Comparison of ENCODE assay signal across 8 cellular contexts in the genomic region with DNA sequence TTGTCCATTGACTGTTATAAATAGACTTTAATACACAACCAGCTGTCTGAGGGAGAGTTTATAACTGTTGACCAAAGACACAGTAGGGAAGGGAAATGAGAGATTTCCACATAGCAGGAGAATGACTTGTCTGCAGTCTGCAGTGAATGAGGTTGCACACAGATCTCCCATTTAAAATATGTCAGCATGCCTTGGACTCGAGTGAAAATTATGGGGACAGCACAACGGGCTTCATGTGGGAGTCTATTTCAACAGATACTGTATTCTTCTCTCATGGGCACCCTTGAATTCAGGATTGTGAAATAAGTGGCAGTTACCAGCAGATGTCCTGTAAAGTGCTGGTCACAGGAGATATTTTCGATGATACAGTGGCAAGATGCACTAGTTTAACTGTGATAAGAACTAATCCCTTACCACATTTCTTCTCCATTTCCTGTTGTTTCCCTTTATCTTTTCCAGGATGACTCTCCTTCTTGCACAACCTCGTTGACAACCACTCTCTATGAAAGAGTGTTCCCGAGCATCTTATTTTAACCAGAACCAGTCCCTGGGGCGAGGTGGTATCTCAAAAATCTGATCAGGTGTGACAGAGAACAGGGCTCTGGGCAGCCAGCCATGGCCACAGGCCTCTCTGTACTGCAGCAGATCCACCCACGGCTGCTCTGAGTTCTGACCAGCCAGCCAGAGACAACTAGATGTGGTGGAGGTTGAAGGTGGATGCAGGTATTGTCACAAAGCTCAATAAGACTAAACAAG. TPM values are rescaled to one million over a fixed set of nuclear protein-coding genes. Genes with fewer than 3 reads are reported as not detected.
DNase-seq lines count a peak whose midpoint lies in the region; ATAC-seq and TF ChIP-seq lines count a peak whose summit lies in the region.

No MANE protein-coding gene starts in this region.

- DNase-seq in AML-193 (lab: John Stamatoyannopoulos, UW) (peak; percentile 95 to 97), activated B cell treated with CpG ODN at 0.5 μM for 24 hours (peak; percentile 35), left lung (no peak), posterior vena cava (ENCODE audit: low spot score) (no peak), DMS114 treated with DMSO at 0.1 percent for 48 hours (lab: John Stamatoyannopoulos, UW; ENCODE audit: unreplicated experiment) (no peak)
- DNase-seq in activated T-cell treated with anti-CD3 and anti-CD28 coated beads, Interleukin-2, amount 50 U/mL, for 4 hours: no peak

- H3K4me1 Mint-ChIP-seq in IgD-negative memory B cell: peaks cover 51 to 60% (median 52%) of the 10 kb centered on the region in 3 donors
- H3K4me1 Mint-ChIP-seq in activated B cell treated with CpG ODN at 0.5 μM for 24 hours: peaks cover 78% of the 10 kb centered on the region
- peaks cover 16% of the 10 kb centered on the region for H3K4me1 Mint-ChIP-seq in activated T-cell treated with anti-CD3 and anti-CD28 coated beads, Interleukin-2, amount 50 U/mL, for 4 hours (ENCODE audit: low read depth)

- POLR2A ChIA-PET in activated B cell treated with CpG ODN at 0.5 μM for 24 hours (lab: Charles Lee): interaction anchor here (1.1 kb wide), 1 partner anchor 94 kb away, joined by 6 read pairs; no protein-coding TSS in a partner anchor

- H3K36me3 ChIP-seq in left lung: no peaks in the 10 kb centered on the region

- peak overlapping the region; percentile 23 to 44 (median 36) for H3K27ac Mint-ChIP-seq in IgD-negative memory B cell
- peak overlapping the region; percentile 78 for H3K27ac Mint-ChIP-seq in activated B cell treated with CpG ODN at 0.5 μM for 24 hours

- CTCF ChIA-PET in activated B cell treated with CpG ODN at 0.5 μM for 24 hours (lab: Charles Lee): no interaction called here

- H3K4me3 ChIP-seq in left lung: no peak overlapping the region

- no peaks in the 10 kb centered on the region for H3K27me3 Mint-ChIP-seq in IgD-negative memory B cell
- H3K27me3 Mint-ChIP-seq in activated B cell treated with CpG ODN at 0.5 μM for 24 hours: no peaks in the 10 kb centered on the region
- H3K27me3 Mint-ChIP-seq in activated T-cell treated with anti-CD3 and anti-CD28 coated beads, Interleukin-2, amount 50 U/mL, for 4 hours (ENCODE audit: low read depth): no peaks in the 10 kb centered on the region

- H3K4me1 ChIP-seq in left lung: peaks cover 0 to 25% of the 10 kb centered on the region in 2 donors

- H3K27me3 ChIP-seq in left lung: no peaks in the 10 kb centered on the region

- H3K9me3 Mint-ChIP-seq in IgD-negative memory B cell: no peaks in the 10 kb centered on the region
- H3K9me3 Mint-ChIP-seq in activated B cell treated with CpG ODN at 0.5 μM for 24 hours: no peaks in the 10 kb centered on the region
- no peaks in the 10 kb centered on the region for H3K9me3 Mint-ChIP-seq in activated T-cell treated with anti-CD3 and anti-CD28 coated beads, Interleukin-2, amount 50 U/mL, for 4 hours

- peak overlapping the region in 1 of 2 donors; percentile 26 for H3K27ac ChIP-seq in left lung

- peak overlapping the region; percentile 9 to 83 (median 50) for H3K4me3 Mint-ChIP-seq in IgD-negative memory B cell
- H3K4me3 Mint-ChIP-seq in activated B cell treated with CpG ODN at 0.5 μM for 24 hours: peak overlapping the region; percentile 38
- H3K4me3 Mint-ChIP-seq in activated T-cell treated with anti-CD3 and anti-CD28 coated beads, Interleukin-2, amount 50 U/mL, for 4 hours: no peak overlapping the region

- H3K9me3 ChIP-seq in left lung: no peaks in the 10 kb centered on the region

- TF ChIP-seq CTCF in activated B cell treated with CpG ODN at 0.5 μM for 24 hours (IDR thresholded peaks at IDR 0.05): no peak
- TF ChIP-seq CTCF in left lung (IDR thresholded peaks at IDR 0.05): no peak

- intact Hi-C loops in activated B cell treated with CpG ODN at 0.5 μM for 24 hours (cut with micrococcal nuclease) (loop anchor here (1.0 to 5.0 kb wide), 6 partner anchors 27 to 282 kb away; partner anchors contain the start of gene MAP3K1), left lung (cut with DNase I) (no loop called here), posterior vena cava (cut with DNase I) (no loop called here)

- ATAC-seq in activated B cell treated with CpG ODN at 0.5 μM for 24 hours (ENCODE audit: low read depth): peak; percentile 91
- peak; percentile 73 for ATAC-seq in left lung
- ATAC-seq in activated T-cell treated with anti-CD3 and anti-CD28 coated beads, Interleukin-2, amount 50 U/mL, for 4 hours: no peak
- ATAC-seq in HG03342 (IDR thresholded peaks at IDR 0.05; ENCODE audit: unreplicated experiment): no peak

- H3K36me3 Mint-ChIP-seq in IgD-negative memory B cell (no peaks in the 10 kb centered on the region), activated B cell treated with CpG ODN at 0.5 μM for 24 hours (ENCODE audit: low read depth) (no peaks in the 10 kb centered on the region)
- H3K36me3 Mint-ChIP-seq in activated T-cell treated with anti-CD3 and anti-CD28 coated beads, Interleukin-2, amount 50 U/mL, for 4 hours (ENCODE audit: insufficient read depth): no peaks in the 10 kb centered on the region

RNA-seq across cellular contexts. Expression of gene MAP3K1, which starts 51.5 kb away (rescaled TPM):
- polyA plus RNA-seq in IgD-negative memory B cell: 69.8 TPM
- total RNA-seq in activated B cell treated with CpG ODN at 0.5 μM for 24 hours (92.8 and 102 TPM in 2 replicates), left lung (10 to 100 TPM; 20.6 to 30.2 TPM), posterior vena cava (10 to 100 TPM; 10.4 to 12.0 TPM)
- 10 to 100 TPM; 18.2 to 19.1 (median 18.6) TPM for total RNA-seq in activated T-cell treated with anti-CD3 and anti-CD28 coated beads, Interleukin-2, amount 50 U/mL, for 4 hours

Comparison
In these comparisons a context has a peak if more than half of its experiments do, and no peak if none do; other contexts are left out.
1. DNase-seq: peak in AML-193 (2 of 2) and activated B cell treated with CpG ODN at 0.5 μM for 24 hours (single experiment); none in left lung (0 of 2), activated T-cell treated with anti-CD3 and anti-CD28 coated beads, Interleukin-2, amount 50 U/mL, for 4 hours (single experiment), posterior vena cava (single experiment) and DMS114 treated with DMSO at 0.1 percent for 48 hours (single experiment).
2. ATAC-seq: peak in activated B cell treated with CpG ODN at 0.5 μM for 24 hours (single experiment) and left lung (single experiment); none in activated T-cell treated with anti-CD3 and anti-CD28 coated beads, Interleukin-2, amount 50 U/mL, for 4 hours (0 of 2) and HG03342 (single experiment).